Comparison of ENCODE assay signal across 1 cellular context in the genomic region with DNA sequence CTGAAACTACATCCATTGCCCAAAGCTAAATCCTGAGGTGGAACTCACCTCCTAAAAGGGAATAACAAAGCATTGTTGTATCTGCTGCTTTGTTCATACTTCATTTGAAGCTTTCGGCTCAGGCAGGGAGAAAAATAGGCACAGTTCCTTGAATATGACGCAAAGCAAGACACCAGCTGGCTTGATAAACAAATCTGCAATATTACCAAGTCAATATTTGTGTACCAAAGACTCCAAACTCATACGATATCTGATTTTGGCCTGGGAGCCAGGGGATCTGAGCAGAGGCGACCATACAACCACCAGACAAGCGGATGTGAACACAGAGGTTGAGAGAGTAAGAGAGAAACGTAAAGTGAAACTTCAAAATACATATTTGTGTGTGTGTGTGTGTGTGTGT.
TF ChIP-seq lines count a peak whose summit lies in the region.

No MANE protein-coding gene starts in this region.

TF ChIP-seq in H1, 55 proteins besides CTCF, POLR2A, EP300 and RAD21:
- no peak for TF ChIP-seq CBX5 (IDR thresholded peaks at IDR 0.05; ENCODE audit: low read depth, low read length)
- TF ChIP-seq CHD2 (IDR thresholded peaks at IDR 0.05; ENCODE audit: low read length) = no peak
- no peak for TF ChIP-seq PHF8 (conservative IDR thresholded peaks at IDR 0.05; ENCODE audit: low read depth, low read length)
- TF ChIP-seq SP1 (IDR thresholded peaks at IDR 0.05; ENCODE audit: low read depth, low read length) = no peak
- TF ChIP-seq CBX8 (IDR thresholded peaks at IDR 0.05; ENCODE audit: borderline replicate concordance, low read depth, low read length) = no peak
- no peak for TF ChIP-seq TCF12 (IDR thresholded peaks at IDR 0.05; ENCODE audit: low read depth, low read length)
- TF ChIP-seq TBP (IDR thresholded peaks at IDR 0.05; ENCODE audit: low read depth, low read length) = no peak
- TF ChIP-seq RFX5 (IDR thresholded peaks at IDR 0.05; ENCODE audit: borderline replicate concordance, low read depth, low read length) = no peak
- no peak for TF ChIP-seq POU5F1 (IDR thresholded peaks at IDR 0.05; ENCODE audit: low read depth, low read length)
- TF ChIP-seq, protein P1, sequence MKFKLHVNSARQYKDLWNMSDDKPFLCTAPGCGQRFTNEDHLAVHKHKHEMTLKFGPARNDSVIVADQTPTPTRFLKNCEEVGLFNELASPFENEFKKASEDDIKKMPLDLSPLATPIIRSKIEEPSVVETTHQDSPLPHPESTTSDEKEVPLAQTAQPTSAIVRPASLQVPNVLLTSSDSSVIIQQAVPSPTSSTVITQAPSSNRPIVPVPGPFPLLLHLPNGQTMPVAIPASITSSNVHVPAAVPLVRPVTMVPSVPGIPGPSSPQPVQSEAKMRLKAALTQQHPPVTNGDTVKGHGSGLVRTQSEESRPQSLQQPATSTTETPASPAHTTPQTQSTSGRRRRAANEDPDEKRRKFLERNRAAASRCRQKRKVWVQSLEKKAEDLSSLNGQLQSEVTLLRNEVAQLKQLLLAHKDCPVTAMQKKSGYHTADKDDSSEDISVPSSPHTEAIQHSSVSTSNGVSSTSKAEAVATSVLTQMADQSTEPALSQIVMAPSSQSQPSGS (IDR thresholded peaks at IDR 0.05; ENCODE audit: low read length) = no peak
